8 cellular contexts compared by ENCODE assay signal in the genomic region with DNA sequence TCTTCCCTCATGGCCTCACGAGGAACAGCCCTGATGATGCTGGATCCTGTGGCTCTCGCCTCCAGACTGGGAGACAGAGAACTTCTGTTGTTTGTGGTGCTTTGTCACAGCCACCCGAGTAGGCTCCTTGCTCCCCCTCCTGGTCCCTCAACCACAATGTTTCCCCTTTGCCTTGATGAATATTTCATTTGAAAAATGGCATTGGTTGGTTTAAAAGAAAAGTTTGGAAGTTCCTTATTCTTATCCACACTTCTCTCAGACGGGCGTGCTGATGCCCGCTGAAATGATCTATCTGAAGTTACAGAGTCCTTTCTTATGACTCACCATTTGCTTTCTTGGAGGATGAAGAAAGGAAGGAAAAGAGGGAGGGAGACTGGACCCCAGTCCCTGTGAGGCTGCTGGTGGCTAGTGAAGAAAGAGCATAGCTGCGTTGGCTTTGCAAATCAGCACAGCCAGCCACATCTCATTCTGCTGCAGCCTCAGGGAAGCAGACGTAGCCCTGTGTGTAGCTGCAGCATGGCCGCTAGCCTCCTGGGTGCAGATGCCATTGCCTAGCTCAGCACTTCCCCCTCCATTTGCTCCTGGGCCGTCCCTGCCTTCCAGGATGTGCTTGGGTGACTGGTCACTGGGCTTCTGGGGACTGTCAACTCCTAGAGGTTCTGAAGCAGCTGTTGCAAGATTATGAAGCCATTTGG.
DNase-seq lines count a peak whose midpoint lies in the region; ATAC-seq, FAIRE-seq and TF ChIP-seq lines count a peak whose summit lies in the region.

No MANE protein-coding gene starts in this region.

- H3K27ac ChIP-seq in A549 (peak overlapping the region; percentile 39 to 50; a peak in 5 of 6 replicates), small intestine (ENCODE audit: low read depth in 1 of 2, low read length in 1 of 2) (peak overlapping the region in 1 of 2 donors; percentile 66)

- TF ChIP-seq RAD21 in A549 (conservative IDR thresholded peaks at IDR 0.05 in 1 of 2, IDR thresholded peaks at IDR 0.05 in 1 of 2), result peak; percentile 47 to 54; a peak in 3 of 5 replicates

- H3K36me3 ChIP-seq in small intestine (ENCODE audit: control insufficient read depth in 2 of 2, insufficient read depth in 2 of 2, low read length in 2 of 2), result no peaks in the 10 kb centered on the region

- POLR2A ChIA-PET in A549 (lab: Yijun Ruan, JAX), result no interaction called here

- peak overlapping the region; percentile 42 for H3K4me2 ChIP-seq in A549

- H3K9me3 ChIP-seq in A549 (0 out of 3 replicates have a peak, but pooled peaks cover 3% of the 10 kb centered on the region), small intestine (ENCODE audit: control insufficient read depth, low read depth) (no peaks in the 10 kb centered on the region)

- H3K9me3 Mint-ChIP-seq in activated naive CD8-positive, alpha-beta T cell (ENCODE audit: low read depth), result peaks cover 7% of the 10 kb centered on the region

- ATAC-seq in A549 (peak; percentile 69 to 85; a peak in 5 of 6 replicates), left ventricle myocardium superior (peak; percentile 79), HG02610 (IDR thresholded peaks at IDR 0.05; ENCODE audit: unreplicated experiment) (no peak), GM19455 (IDR thresholded peaks at IDR 0.05; ENCODE audit: unreplicated experiment) (no peak)

- no peak overlapping the region for H3K4me3 Mint-ChIP-seq in activated naive CD8-positive, alpha-beta T cell

- FAIRE-seq in A549 (lab: Jason Lieb, UNC), result no peak
- FAIRE-seq in GM12891 (lab: Jason Lieb, UNC), result no peak
- no peak for FAIRE-seq in small intestine (lab: Jason Lieb, UNC)

- 42% methylated on average over 10 of the region's 10 CpGs for WGBS in A549 (ENCODE audit: missing lambda C conversion rate)
- WGBS in small intestine, 3 donors, result 36 to 58% (median 53%) methylated on average over 10 of the region's 10 CpGs

- H3K4me1 ChIP-seq in A549, result peaks cover 13% of the 10 kb centered on the region
- H3K4me1 ChIP-seq in small intestine (ENCODE audit: control insufficient read depth in 2 of 2, insufficient read depth in 1 of 2, low read depth in 1 of 2, low read length in 1 of 2), result no peaks in the 10 kb centered on the region

- peaks cover 2% of the 10 kb centered on the region for H3K27me3 Mint-ChIP-seq in activated naive CD8-positive, alpha-beta T cell

- intact Hi-C loops in left ventricle myocardium superior (cut with micrococcal nuclease), result no loop called here

- H3K27me3 ChIP-seq in small intestine (ENCODE audit: control insufficient read depth in 2 of 2, insufficient read depth in 2 of 2, low read length in 2 of 2), result no peaks in the 10 kb centered on the region

- TF ChIP-seq CTCF in A549 (IDR thresholded peaks at IDR 0.05), result peak; percentile 33; the same call in 2 of the 3 replicates

- DNase-seq in A549 (ENCODE audit: low read depth in 1 of 2, low spot score in 1 of 2) (peak; percentile 25 to 47), GM12891 (ENCODE audit: insufficient read length, low spot score) (peak; percentile 32), RPMI7951 (ENCODE audit: low read depth) (peak; percentile 29), left ventricle myocardium superior (no peak), small intestine (peak; percentile 31)

- TF ChIP-seq POLR2A in A549 (IDR thresholded peaks at IDR 0.05; ENCODE audit: low read length) (no peak), GM12891 (IDR thresholded peaks at IDR 0.05; ENCODE audit: low read depth, low read length) (no peak)

- H3K4me1 Mint-ChIP-seq in activated naive CD8-positive, alpha-beta T cell (ENCODE audit: low read depth), result peaks cover 32% of the 10 kb centered on the region

- CTCF ChIA-PET in A549 (lab: Yijun Ruan, JAX), result interaction anchor here (0.8 to 1.6 kb wide), 3 partner anchors 13 to 156 kb away, joined by 3 to 10 read pairs (median 3); no protein-coding TSS in a partner anchor

- no peak for TF ChIP-seq EP300 in A549 (IDR thresholded peaks at IDR 0.05)

- peaks cover 5% of the 10 kb centered on the region for H3K36me3 Mint-ChIP-seq in activated naive CD8-positive, alpha-beta T cell

- peak overlapping the region; percentile 28 for H3K27ac Mint-ChIP-seq in activated naive CD8-positive, alpha-beta T cell

- H3K4me3 ChIP-seq in A549 (no peak overlapping the region), small intestine (ENCODE audit: low read depth in 1 of 2, low read length in 2 of 2) (no peak overlapping the region)

TF ChIP-seq in A549, 52 proteins besides CTCF, POLR2A, EP300 and RAD21:
- TF ChIP-seq FOSL2 (IDR thresholded peaks at IDR 0.05), result no peak
- peak; percentile 71; the same call in 1 of the 2 replicates for TF ChIP-seq FOSL2 (CRISPR knock-in tag; IDR thresholded peaks at IDR 0.05)
- TF ChIP-seq, protein P1, sequence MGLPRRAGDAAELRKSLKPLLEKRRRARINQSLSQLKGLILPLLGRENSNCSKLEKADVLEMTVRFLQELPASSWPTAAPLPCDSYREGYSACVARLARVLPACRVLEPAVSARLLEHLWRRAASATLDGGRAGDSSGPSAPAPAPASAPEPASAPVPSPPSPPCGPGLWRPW (IDR thresholded peaks at IDR 0.05), result no peak
- TF ChIP-seq SMC3 (IDR thresholded peaks at IDR 0.05), result peak; percentile 43

TF ChIP-seq in GM12891, 5 proteins besides CTCF, POLR2A, EP300 and RAD21:
- TF ChIP-seq PAX5 (IDR thresholded peaks at IDR 0.05; ENCODE audit: insufficient read depth, low read length, severe bottlenecking) (no peak), POLR2AphosphoS5 (IDR thresholded peaks at IDR 0.05; ENCODE audit: low read depth, low read length) (no peak), TAF1 (IDR thresholded peaks at IDR 0.05; ENCODE audit: low read depth, low read length) (no peak), SPI1 (IDR thresholded peaks at IDR 0.05; ENCODE audit: low read depth, low read length) (no peak), POU2F2 (IDR thresholded peaks at IDR 0.05; ENCODE audit: low read depth, low read length) (no peak)

Comparison
In these comparisons a context has a peak if more than half of its experiments do, and no peak if none do; other contexts are left out.
1. ATAC-seq: peak in A549 (2 of 2) and left ventricle myocardium superior (single experiment); none in HG02610 (single experiment) and GM19455 (single experiment).